ENCODE assay signal across 14 cellular contexts in genomic region chr12:42216737-42217136, GRCh38.
"Had no signal": no experiment of that assay in that cellular context is flagged by ENCODE, and none has a peak within 500 bp of the region (broad histone marks: within the 10 kb centered on the region; RNA-seq: fewer than 3 reads in every experiment).

No MANE protein-coding gene starts in this region.

- H3K4me3 ChIP-seq: body of pancreas, dorsolateral prefrontal cortex, testis had no signal

- ATAC-seq: activated naive CD4-positive, alpha-beta T cell treated with anti-CD3 and anti-CD28 coated beads, Interleukin-2, amount 50 U/mL, for 72 hours; body of pancreas; WTC11 had no signal

- H3K27me3 Mint-ChIP-seq: activated CD4-positive, alpha-beta T cell treated with anti-CD3 and anti-CD28 coated beads, Interleukin-2, amount 10 ng/mL, durations not matched to agents 7 days and 5 days had no signal

- H3K4me1 ChIP-seq: body of pancreas had no signal

- H3K27ac ChIP-seq: body of pancreas, dorsolateral prefrontal cortex, testis had no signal

- H3K9me3 ChIP-seq: body of pancreas, testis had no signal

- H3K4me1 Mint-ChIP-seq: WTC11 had no signal

- H3K36me3 Mint-ChIP-seq: activated naive CD4-positive, alpha-beta T cell treated with anti-CD3 and anti-CD28 coated beads, Interleukin-2, amount 50 U/mL, for 72 hours; WTC11 had no signal

- H3K4me3 Mint-ChIP-seq: activated CD4-positive, alpha-beta T cell treated with anti-CD3 and anti-CD28 coated beads, Interleukin-2, amount 10 ng/mL, durations not matched to agents 7 days and 5 days; neural crest cell; T-helper 1 cell treated with Interleukin-12 subunit alpha and Interleukin-12 subunit beta and Interleukin-4 antibody, amounts not matched to agents 30 μg/mL and 1 μg/mL, for 36 hours; WTC11 had no signal

- H3K27me3 ChIP-seq: body of pancreas, dorsolateral prefrontal cortex, testis had no signal

- DNase-seq: activated CD4-positive, alpha-beta T cell treated with anti-CD3 and anti-CD28 coated beads, Interleukin-2, amount 10 ng/mL, durations not matched to agents 7 days and 5 days; activated CD8-positive, alpha-beta memory T cell treated with anti-CD3 and anti-CD28 coated beads for 24 hours; amniotic stem cell; body of pancreas; dorsolateral prefrontal cortex; hypothalamus; mammary epithelial cell; stimulated activated CD4-positive, alpha-beta T cell treated with anti-CD3 and anti-CD28 coated beads, Interleukin-12 subunit alpha, Interleukin-12 subunit beta, amount 100 ng/mL, for 4 hours; stimulated activated naive CD4-positive, alpha-beta T cell treated with Interleukin-2 at 50 U/mL for 16 hours; testis had no signal

- H3K27ac Mint-ChIP-seq: activated CD4-positive, alpha-beta T cell treated with anti-CD3 and anti-CD28 coated beads, Interleukin-2, amount 10 ng/mL, durations not matched to agents 7 days and 5 days; activated naive CD4-positive, alpha-beta T cell treated with anti-CD3 and anti-CD28 coated beads, Interleukin-2, amount 50 U/mL, for 72 hours; T-helper 1 cell treated with Interleukin-12 subunit alpha and Interleukin-12 subunit beta and Interleukin-4 antibody, amounts not matched to agents 30 μg/mL and 1 μg/mL, for 36 hours; WTC11 had no signal
